In the genomic region with DNA sequence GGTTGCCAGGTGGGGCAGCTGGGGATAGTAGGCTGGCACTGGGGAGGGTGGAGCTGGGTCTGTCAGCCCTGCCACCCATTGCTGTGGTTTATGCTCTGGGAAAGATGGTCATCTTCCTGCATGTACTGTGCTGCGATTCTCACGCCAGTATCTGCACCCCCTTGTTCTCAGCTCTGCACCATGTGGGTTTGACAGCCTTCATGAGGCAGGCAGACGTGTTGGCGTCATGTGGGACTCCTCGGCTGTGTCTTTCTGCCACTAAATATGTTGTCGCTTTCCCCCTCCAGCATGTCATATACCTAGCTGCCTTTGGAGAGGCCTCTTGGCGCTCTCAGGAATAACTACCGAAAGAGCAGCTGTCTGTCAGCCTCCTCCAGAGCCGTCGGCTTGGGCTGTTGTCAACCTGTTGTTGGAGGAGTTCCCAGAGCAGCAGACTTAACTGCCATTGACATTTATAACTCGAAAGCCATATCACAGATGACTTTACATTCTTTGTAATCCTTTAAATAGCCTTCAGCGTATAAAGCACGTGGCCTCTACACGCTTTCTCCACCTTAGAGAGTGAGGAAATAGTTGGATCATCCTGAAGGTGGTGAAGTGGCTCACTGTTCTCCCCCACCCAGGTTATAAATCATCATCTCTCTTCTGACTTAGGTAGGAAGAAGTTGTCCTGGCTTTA, we compare ENCODE assay signal across 11 cellular contexts.
A peak's percentile ranks its signal among the peaks of the same experiment; 100 is the strongest.
DNase-seq lines count a peak whose midpoint lies in the region; ATAC-seq and TF ChIP-seq lines count a peak whose summit lies in the region.
"Had no signal": no experiment of that assay in that cellular context is flagged by ENCODE, and none has a peak within 500 bp of the region (broad histone marks: within the 10 kb centered on the region; RNA-seq: fewer than 3 reads in every experiment).

No MANE protein-coding gene starts in this region.

- H2AFZ ChIP-seq in mammary epithelial cell (ENCODE audit: low read depth, low read length) = no peak overlapping the region

- no peak overlapping the region for H3K4me3 ChIP-seq in mammary epithelial cell (replicated peaks in 1 of 3; ENCODE audit: insufficient read depth in 1 of 3, low read depth in 2 of 3, low read length in 3 of 3)
- no peak overlapping the region for H3K4me3 ChIP-seq in upper lobe of right lung

- no peak overlapping the region for H3K4me2 ChIP-seq in mammary epithelial cell (ENCODE audit: insufficient read depth, low read depth, low read length)

- H3K36me3 ChIP-seq in mammary epithelial cell (ENCODE audit: insufficient read depth, low read length) (no peaks in the 10 kb centered on the region), upper lobe of right lung (no peaks in the 10 kb centered on the region)

- H3K4me1 Mint-ChIP-seq in MCF 10A (ENCODE audit: insufficient read depth, unreplicated experiment) = peaks cover 32% of the 10 kb centered on the region

- ATAC-seq in left colon (peak; percentile 90), upper lobe of right lung (peak; percentile 65), GM21723 (IDR thresholded peaks at IDR 0.05; ENCODE audit: unreplicated experiment) (no peak)
- ATAC-seq: activated CD8-positive, alpha-beta T cell treated with anti-CD3 and anti-CD28 coated beads, Interleukin-2, amount 10 ng/mL, durations not matched to agents 7 days and 5 days; Panc1 had no signal

- intact Hi-C loops in MCF 10A (cut with micrococcal nuclease) (no loop called here), mammary epithelial cell (cut with micrococcal nuclease) (no loop called here), left colon (cut with DNase I, micrococcal nuclease) (no loop called here), upper lobe of right lung (cut with DNase I) (no loop called here)

- H3K27ac ChIP-seq in mammary epithelial cell (ENCODE audit: insufficient read depth, low read depth, low read length) (no peak overlapping the region), VCaP (peak overlapping the region; percentile 10; the same call in 1 of the 2 replicates), upper lobe of right lung (no peak overlapping the region)

- peaks cover 51% of the 10 kb centered on the region for H3K79me2 ChIP-seq in mammary epithelial cell (ENCODE audit: insufficient read depth, low read length)

- dilution Hi-C loops in mammary epithelial cell (cut with HindIII; ENCODE audit: low sequenced_read_pairs) = no loop called here

- no peaks in the 10 kb centered on the region for H4K20me1 ChIP-seq in mammary epithelial cell (ENCODE audit: insufficient read depth, low read length)

- H3K36me3 Mint-ChIP-seq in MCF 10A (ENCODE audit: insufficient read depth, unreplicated experiment) = no peaks in the 10 kb centered on the region

- H3K4me1 ChIP-seq in mammary epithelial cell (ENCODE audit: insufficient read depth, low read length) (peaks cover 19% of the 10 kb centered on the region), upper lobe of right lung (peaks cover 4% of the 10 kb centered on the region)

- H3K27me3 ChIP-seq in mammary epithelial cell (ENCODE audit: insufficient read depth, low read length) (no peaks in the 10 kb centered on the region), upper lobe of right lung (no peaks in the 10 kb centered on the region)

- H3K9me3 ChIP-seq in mammary epithelial cell (replicated peaks; ENCODE audit: insufficient read depth, low read length) = no peaks in the 10 kb centered on the region
- H3K9me3 ChIP-seq in upper lobe of right lung = no peaks in the 10 kb centered on the region

- POLR2A ChIA-PET in MCF 10A (lab: Yijun Ruan, JAX) = interaction anchor here (0.7 to 1.0 kb wide), 2 partner anchors 12 to 53 kb away, joined by 3 read pairs; no protein-coding TSS in a partner anchor

- 93% methylated on average over 14 of the region's 14 CpGs for WGBS in mammary epithelial cell (ENCODE audit: low coverage, missing lambda C conversion rate)

- no peak overlapping the region for H3K9ac ChIP-seq in mammary epithelial cell (ENCODE audit: insufficient read depth, low read length)

- BruUV-seq in MCF 10A (replicated peaks; lab: Mats Ljungman, UMichigan) (no TSS peak), mammary epithelial cell (replicated peaks; lab: Mats Ljungman, UMichigan) (no TSS peak)

- H3K9me3 Mint-ChIP-seq in MCF 10A (ENCODE audit: unreplicated experiment) = no peaks in the 10 kb centered on the region

- CTCF ChIA-PET in MCF 10A (lab: Yijun Ruan, JAX) = interaction anchor here (0.7 kb wide), 1 partner anchor 58 kb away, joined by 3 read pairs; no protein-coding TSS in a partner anchor
- CTCF ChIA-PET in mammary epithelial cell (lab: Charles Lee; ENCODE audit: low non-redundant PET) = no interaction called here

- peak; percentile 29 for DNase-seq in MCF 10A (ENCODE audit: unreplicated experiment)
- DNase-seq in mammary epithelial cell = no peak
- peak; percentile 62 to 78 for DNase-seq in left colon
- no peak for DNase-seq in upper lobe of right lung
- no peak for DNase-seq in stimulated activated naive CD4-positive, alpha-beta T cell treated with Interleukin-2 at 50 U/mL for 16 hours (lab: John Stamatoyannopoulos, UW)
- DNase-seq in HCEC 1CT = no peak
- DNase-seq: activated CD8-positive, alpha-beta T cell treated with anti-CD3 and anti-CD28 coated beads, Interleukin-2, amount 10 ng/mL, durations not matched to agents 7 days and 5 days; stimulated activated CD4-positive, alpha-beta T cell treated with anti-CD3 and anti-CD28 coated beads, Interleukin-2, amount 100 ng/mL, for 24 hours had no signal

- in situ Hi-C loops in mammary epithelial cell (cut with MboI; ENCODE audit: low sequenced_read_pairs in 2 of 2) = no loop called here

- no peak for TF ChIP-seq CTCF in MCF 10A (IDR thresholded peaks at IDR 0.05; ENCODE audit: unreplicated experiment)
- TF ChIP-seq CTCF in mammary epithelial cell (conservative IDR thresholded peaks at IDR 0.05 in 1 of 2, IDR thresholded peaks at IDR 0.05 in 1 of 2; ENCODE audit: extremely low read depth in 1 of 2, insufficient read depth in 1 of 2, low read depth in 1 of 2, low read length in 2 of 2) = no peak
- TF ChIP-seq CTCF in VCaP (conservative IDR thresholded peaks at IDR 0.05) = no peak
- TF ChIP-seq CTCF in upper lobe of right lung (IDR thresholded peaks at IDR 0.05) = no peak

- no peaks in the 10 kb centered on the region for H3K27me3 Mint-ChIP-seq in MCF 10A (ENCODE audit: insufficient read depth, unreplicated experiment)

- no peak overlapping the region for H3K4me3 Mint-ChIP-seq in MCF 10A (ENCODE audit: unreplicated experiment)
- H3K4me3 Mint-ChIP-seq: activated CD8-positive, alpha-beta T cell treated with anti-CD3 and anti-CD28 coated beads, Interleukin-2, amount 10 ng/mL, durations not matched to agents 7 days and 5 days had no signal

- peak overlapping the region; percentile 54 for H3K27ac Mint-ChIP-seq in MCF 10A (ENCODE audit: low read depth, unreplicated experiment)
- H3K27ac Mint-ChIP-seq: activated CD8-positive, alpha-beta T cell treated with anti-CD3 and anti-CD28 coated beads, Interleukin-2, amount 10 ng/mL, durations not matched to agents 7 days and 5 days had no signal

Comparison
In these comparisons a context has a peak if more than half of its experiments do, and no peak if none do; other contexts are left out.
1. DNase-seq: peak in MCF 10A (single experiment) and left colon (2 of 2); none in mammary epithelial cell (single experiment), upper lobe of right lung (single experiment), stimulated activated naive CD4-positive, alpha-beta T cell treated with Interleukin-2 at 50 U/mL for 16 hours (single experiment) and HCEC 1CT (single experiment).